In genomic region chr10:126118476-126118875, GRCh38 we compare ENCODE assay signal across 25 cellular contexts.
"Had no signal": no experiment of that assay in that cellular context is flagged by ENCODE, and none has a peak within 500 bp of the region (broad histone marks: within the 10 kb centered on the region; RNA-seq: fewer than 3 reads in every experiment).

No MANE protein-coding gene starts in this region.

- DNase-seq: hypothalamus; immature natural killer cell; kidney; left colon; left lung; lower lobe of right lung; mammary epithelial cell; mesenchymal stem cell; naive B cell; natural killer cell; nucleus accumbens; pancreas; posterior cingulate gyrus; retina; right cardiac atrium; sigmoid colon; small intestine; spleen; stimulated activated CD4-positive, alpha-beta T cell treated with anti-CD3 and anti-CD28 coated beads, Interleukin-4, amount 100 ng/mL, for 24 hours; stimulated activated naive CD4-positive, alpha-beta T cell; tibial artery; upper lobe of right lung had no signal

- H3K4me3 Mint-ChIP-seq: immature natural killer cell; naive B cell; natural killer cell; neural crest cell; stimulated activated effector memory CD8-positive, alpha-beta T cell treated with anti-CD3 and anti-CD28 coated beads, Interleukin-12 subunit alpha, Interleukin-12 subunit beta, amount 100 ng/mL, for 72 hours; stimulated activated naive CD8-positive, alpha-beta T cell treated with anti-CD3 and anti-CD28 coated beads, Interleukin-15, Interleukin-2, amounts not matched to agents 100 ng/mL and 50 ng/mL, for 24 hours had no signal

- H3K36me3 Mint-ChIP-seq: immature natural killer cell, naive B cell, natural killer cell had no signal

- H3K27ac Mint-ChIP-seq: immature natural killer cell; naive B cell; natural killer cell; stimulated activated effector memory CD8-positive, alpha-beta T cell treated with anti-CD3 and anti-CD28 coated beads, Interleukin-12 subunit alpha, Interleukin-12 subunit beta, amount 100 ng/mL, for 72 hours; stimulated activated naive CD8-positive, alpha-beta T cell treated with anti-CD3 and anti-CD28 coated beads, Interleukin-15, Interleukin-2, amounts not matched to agents 100 ng/mL and 50 ng/mL, for 24 hours had no signal

- ATAC-seq: left colon; left lung; lower lobe of right lung; natural killer cell; pancreas; right cardiac atrium; stimulated activated effector memory CD8-positive, alpha-beta T cell treated with anti-CD3 and anti-CD28 coated beads, Interleukin-12 subunit alpha, Interleukin-12 subunit beta, amount 100 ng/mL, for 72 hours; upper lobe of right lung had no signal

- H3K4me1 Mint-ChIP-seq: immature natural killer cell; naive B cell; natural killer cell; stimulated activated effector memory CD8-positive, alpha-beta T cell treated with anti-CD3 and anti-CD28 coated beads, Interleukin-12 subunit alpha, Interleukin-12 subunit beta, amount 100 ng/mL, for 72 hours had no signal

- H3K27me3 Mint-ChIP-seq: stimulated activated naive CD8-positive, alpha-beta T cell treated with anti-CD3 and anti-CD28 coated beads, Interleukin-15, Interleukin-2, amounts not matched to agents 100 ng/mL and 50 ng/mL, for 24 hours had no signal

- H3K9me3 Mint-ChIP-seq: immature natural killer cell; natural killer cell; stimulated activated effector memory CD8-positive, alpha-beta T cell treated with anti-CD3 and anti-CD28 coated beads, Interleukin-12 subunit alpha, Interleukin-12 subunit beta, amount 100 ng/mL, for 72 hours; stimulated activated naive CD8-positive, alpha-beta T cell treated with anti-CD3 and anti-CD28 coated beads, Interleukin-15, Interleukin-2, amounts not matched to agents 100 ng/mL and 50 ng/mL, for 24 hours had no signal
